Comparison of ENCODE assay signal across 11 cellular contexts in genomic region chr3:45124379-45124778, GRCh38. TPM values are rescaled to one million over a fixed set of nuclear protein-coding genes. Genes with fewer than 3 reads are reported as not detected.
DNase-seq lines count a peak whose midpoint lies in the region; ATAC-seq lines count a peak whose summit lies in the region.
"Had no signal": no experiment of that assay in that cellular context is flagged by ENCODE, and none has a peak within 500 bp of the region (broad histone marks: within the 10 kb centered on the region; RNA-seq: fewer than 3 reads in every experiment).

No MANE protein-coding gene starts in this region.

- H3K27me3 Mint-ChIP-seq in activated CD4-positive, alpha-beta T cell treated with anti-CD3 and anti-CD28 coated beads, Interleukin-2, amount 10 ng/mL, durations not matched to agents 24 days and 14 days, result peaks cover 11% of the 10 kb centered on the region

- H3K4me3 Mint-ChIP-seq in activated CD4-positive, alpha-beta T cell treated with anti-CD3 and anti-CD28 coated beads, Interleukin-2, amount 10 ng/mL, durations not matched to agents 24 days and 14 days, result no peak overlapping the region
- H3K4me3 Mint-ChIP-seq: activated T-cell treated with anti-CD3 and anti-CD28 coated beads, Interleukin-2, amount 50 U/mL, for 4 hours; naive thymus-derived CD8-positive, alpha-beta T cell had no signal

- H3K27ac Mint-ChIP-seq in activated CD4-positive, alpha-beta T cell treated with anti-CD3 and anti-CD28 coated beads, Interleukin-2, amount 10 ng/mL, durations not matched to agents 24 days and 14 days, result no peak overlapping the region

- peaks cover 2% of the 10 kb centered on the region for H3K36me3 Mint-ChIP-seq in activated CD4-positive, alpha-beta T cell treated with anti-CD3 and anti-CD28 coated beads, Interleukin-2, amount 10 ng/mL, durations not matched to agents 24 days and 14 days (ENCODE audit: low read depth)
- H3K36me3 Mint-ChIP-seq: naive thymus-derived CD8-positive, alpha-beta T cell had no signal

- H3K4me1 Mint-ChIP-seq in activated CD4-positive, alpha-beta T cell treated with anti-CD3 and anti-CD28 coated beads, Interleukin-2, amount 10 ng/mL, durations not matched to agents 24 days and 14 days, result peaks cover 30% of the 10 kb centered on the region

- no peaks in the 10 kb centered on the region for H3K9me3 Mint-ChIP-seq in activated CD4-positive, alpha-beta T cell treated with anti-CD3 and anti-CD28 coated beads, Interleukin-2, amount 10 ng/mL, durations not matched to agents 24 days and 14 days
- H3K9me3 Mint-ChIP-seq: activated T-cell treated with anti-CD3 and anti-CD28 coated beads, Interleukin-2, amount 50 U/mL, for 4 hours; naive thymus-derived CD8-positive, alpha-beta T cell had no signal

- no peak for ATAC-seq in GM21723 (IDR thresholded peaks at IDR 0.05; ENCODE audit: unreplicated experiment)
- ATAC-seq in GM21390 (IDR thresholded peaks at IDR 0.05; ENCODE audit: unreplicated experiment), result no peak
- ATAC-seq: activated T-cell treated with anti-CD3 and anti-CD28 coated beads, Interleukin-2, amount 50 U/mL, for 4 hours; naive thymus-derived CD8-positive, alpha-beta T cell had no signal

- intact Hi-C loops in activated CD4-positive, alpha-beta T cell treated with anti-CD3 and anti-CD28 coated beads, Interleukin-2, amount 10 ng/mL, durations not matched to agents 24 days and 14 days (cut with micrococcal nuclease), result no loop called here

- DNase-seq in A172 (ENCODE audit: low spot score) (peak; percentile 97), HS-27A (ENCODE audit: low read depth) (peak; percentile 96), astrocyte of the hippocampus (ENCODE audit: low read depth, low spot score) (peak; percentile 84), hepatic stellate cell (ENCODE audit: low spot score) (peak; percentile 87), NCI-H2196 treated with DMSO at 0.1 percent for 48 hours (lab: John Stamatoyannopoulos, UW; ENCODE audit: unreplicated experiment) (no peak)
- no peak for DNase-seq in activated CD4-positive, alpha-beta T cell treated with anti-CD3 and anti-CD28 coated beads, Interleukin-2, amount 10 ng/mL, durations not matched to agents 24 days and 14 days
- DNase-seq: activated T-cell treated with anti-CD3 and anti-CD28 coated beads, Interleukin-2, amount 50 U/mL, for 4 hours; naive thymus-derived CD8-positive, alpha-beta T cell; stimulated activated CD4-positive, alpha-beta T cell treated with anti-CD3 and anti-CD28 coated beads, Interleukin-4, amount 100 ng/mL, for 4 hours had no signal

RNA-seq across cellular contexts. Expression of gene CDCP1, which starts 21.8 kb away (rescaled TPM):
- 0.29 and 0.78 TPM in 2 replicates for total RNA-seq in A172 (2014; rRNA removed; shearing (Covaris generic))
- 3.2 and 3.3 TPM in 2 replicates for total RNA-seq in activated CD4-positive, alpha-beta T cell treated with anti-CD3 and anti-CD28 coated beads, Interleukin-2, amount 10 ng/mL, durations not matched to agents 24 days and 14 days
- total RNA-seq: naive thymus-derived CD8-positive, alpha-beta T cell had no signal

Comparison
In these comparisons a context has a peak if more than half of its experiments do, and no peak if none do; other contexts are left out.
1. DNase-seq: peak in A172 (single experiment), HS-27A (single experiment), astrocyte of the hippocampus (single experiment) and hepatic stellate cell (single experiment); none in activated CD4-positive, alpha-beta T cell treated with anti-CD3 and anti-CD28 coated beads, Interleukin-2, amount 10 ng/mL, durations not matched to agents 24 days and 14 days (single experiment) and NCI-H2196 treated with DMSO at 0.1 percent for 48 hours (single experiment).